Comparison of ENCODE assay signal across 18 cellular contexts in genomic region chr1:32269744-32270143, GRCh38. TPM values are rescaled to one million over a fixed set of nuclear protein-coding genes. Genes with fewer than 3 reads are reported as not detected.
A peak's percentile ranks its signal among the peaks of the same experiment; 100 is the strongest.
DNase-seq lines count a peak whose midpoint lies in the region; ATAC-seq and TF ChIP-seq lines count a peak whose summit lies in the region.
"Had no signal": no experiment of that assay in that cellular context is flagged by ENCODE, and none has a peak within 500 bp of the region (broad histone marks: within the 10 kb centered on the region; RNA-seq: fewer than 3 reads in every experiment).

No MANE protein-coding gene starts in this region.

- peaks cover 9% of the 10 kb centered on the region for H3K4me1 ChIP-seq in osteoblast (ENCODE audit: insufficient read depth, low read length)

- H3K36me3 ChIP-seq in osteoblast (ENCODE audit: insufficient read depth, low read length): no peaks in the 10 kb centered on the region
- H3K36me3 ChIP-seq: ovary, thyroid gland had no signal

- no peak for TF ChIP-seq CTCF in activated CD8-positive, alpha-beta T cell treated with anti-CD3 and anti-CD28 coated beads for 36 hours (IDR thresholded peaks at IDR 0.05)
- no peak for TF ChIP-seq CTCF in osteoblast (IDR thresholded peaks at IDR 0.05; ENCODE audit: extremely low read depth, low read depth, low read length)

- no peak overlapping the region for H3K4me3 ChIP-seq in osteoblast (ENCODE audit: insufficient read depth, low read length)
- H3K4me3 ChIP-seq: ovary, thyroid gland had no signal

- POLR2A ChIA-PET in activated CD8-positive, alpha-beta T cell treated with anti-CD3 and anti-CD28 coated beads for 36 hours (lab: Charles Lee): interaction anchor here (1.9 to 9.1 kb wide), 2 partner anchors 18 to 21 kb away, joined by 6 to 93 read pairs; partner anchors contain the start of gene LCK

- no peaks in the 10 kb centered on the region for H3K27me3 Mint-ChIP-seq in activated naive CD4-positive, alpha-beta T cell treated with anti-CD3 and anti-CD28 coated beads, Interleukin-2, amount 50 U/mL, for 24 hours
- H3K27me3 Mint-ChIP-seq in activated CD8-positive, alpha-beta T cell treated with anti-CD3 and anti-CD28 coated beads for 36 hours: no peaks in the 10 kb centered on the region
- H3K27me3 Mint-ChIP-seq: stimulated activated memory B cell treated with anti-CD40 and anti-IgM and Interleukin-4, amounts not matched to agents 10 μg/mL and 1 μg/mL and 100 μg/mL, for 72 hours had no signal

- no peak for ATAC-seq in activated CD8-positive, alpha-beta T cell treated with anti-CD3 and anti-CD28 coated beads for 36 hours
- no peak for ATAC-seq in HG03175 (IDR thresholded peaks at IDR 0.05; ENCODE audit: unreplicated experiment)
- ATAC-seq: sciatic nerve; stimulated activated memory B cell treated with anti-CD40 and anti-IgM and Interleukin-4, amounts not matched to agents 10 μg/mL and 1 μg/mL and 100 μg/mL, for 72 hours had no signal

- intact Hi-C loops in activated CD8-positive, alpha-beta T cell treated with anti-CD3 and anti-CD28 coated beads for 36 hours (cut with micrococcal nuclease): no loop called here

- H3K9me3 Mint-ChIP-seq in activated naive CD4-positive, alpha-beta T cell treated with anti-CD3 and anti-CD28 coated beads, Interleukin-2, amount 50 U/mL, for 24 hours: peaks cover 5% of the 10 kb centered on the region
- no peaks in the 10 kb centered on the region for H3K9me3 Mint-ChIP-seq in activated CD8-positive, alpha-beta T cell treated with anti-CD3 and anti-CD28 coated beads for 36 hours
- H3K9me3 Mint-ChIP-seq: H9; stimulated activated memory B cell treated with anti-CD40 and anti-IgM and Interleukin-4, amounts not matched to agents 10 μg/mL and 1 μg/mL and 100 μg/mL, for 72 hours had no signal

- H3K4me1 Mint-ChIP-seq in activated naive CD4-positive, alpha-beta T cell treated with anti-CD3 and anti-CD28 coated beads, Interleukin-2, amount 50 U/mL, for 24 hours: peaks cover 69% of the 10 kb centered on the region
- peaks cover 62% of the 10 kb centered on the region for H3K4me1 Mint-ChIP-seq in activated CD8-positive, alpha-beta T cell treated with anti-CD3 and anti-CD28 coated beads for 36 hours (ENCODE audit: low read depth)

- no peaks in the 10 kb centered on the region for H3K9me3 ChIP-seq in osteoblast (ENCODE audit: low read depth, low read length)
- H3K9me3 ChIP-seq: ovary, thyroid gland had no signal

- peaks cover 4% of the 10 kb centered on the region for H3K36me3 Mint-ChIP-seq in activated naive CD4-positive, alpha-beta T cell treated with anti-CD3 and anti-CD28 coated beads, Interleukin-2, amount 50 U/mL, for 24 hours
- peaks cover 53% of the 10 kb centered on the region for H3K36me3 Mint-ChIP-seq in activated CD8-positive, alpha-beta T cell treated with anti-CD3 and anti-CD28 coated beads for 36 hours (ENCODE audit: low read depth)

- peak overlapping the region; percentile 87 for H3K27ac Mint-ChIP-seq in activated naive CD4-positive, alpha-beta T cell treated with anti-CD3 and anti-CD28 coated beads, Interleukin-2, amount 50 U/mL, for 24 hours
- peak overlapping the region; percentile 86 for H3K27ac Mint-ChIP-seq in activated CD8-positive, alpha-beta T cell treated with anti-CD3 and anti-CD28 coated beads for 36 hours
- H3K27ac Mint-ChIP-seq: H9; stimulated activated memory B cell treated with anti-CD40 and anti-IgM and Interleukin-4, amounts not matched to agents 10 μg/mL and 1 μg/mL and 100 μg/mL, for 72 hours had no signal

- H3K27me3 ChIP-seq in osteoblast (ENCODE audit: insufficient read depth, low read length): peaks cover 22% of the 10 kb centered on the region
- H3K27me3 ChIP-seq: ovary, thyroid gland had no signal

- no peak overlapping the region for H2AFZ ChIP-seq in osteoblast (ENCODE audit: low read length)

- no peak overlapping the region for H3K4me3 Mint-ChIP-seq in activated naive CD4-positive, alpha-beta T cell treated with anti-CD3 and anti-CD28 coated beads, Interleukin-2, amount 50 U/mL, for 24 hours
- H3K4me3 Mint-ChIP-seq in activated CD8-positive, alpha-beta T cell treated with anti-CD3 and anti-CD28 coated beads for 36 hours: no peak overlapping the region
- H3K4me3 Mint-ChIP-seq: H9; stimulated activated memory B cell treated with anti-CD40 and anti-IgM and Interleukin-4, amounts not matched to agents 10 μg/mL and 1 μg/mL and 100 μg/mL, for 72 hours had no signal

- DNase-seq in activated naive CD4-positive, alpha-beta T cell (lab: John Stamatoyannopoulos, UW): no peak
- no peak for DNase-seq in activated CD8-positive, alpha-beta T cell treated with anti-CD3 and anti-CD28 coated beads for 36 hours
- peak; percentile 10 for DNase-seq in osteoblast (ENCODE audit: insufficient read length, low spot score, missing footprints)
- DNase-seq in glomerular visceral epithelial cell (ENCODE audit: extremely low spot score): no peak
- DNase-seq: aorta; central memory CD4-positive, alpha-beta T cell; erythroblast; foreskin melanocyte; H9; kidney; NCI-H1417 treated with DMSO at 0.1 percent for 48 hours; NCI-H526; ovary; thyroid gland had no signal

- H3K79me2 ChIP-seq in osteoblast (ENCODE audit: insufficient read depth, low read length): no peaks in the 10 kb centered on the region

- H3K4me2 ChIP-seq in osteoblast (ENCODE audit: insufficient read depth, low read length): no peak overlapping the region

- no peak overlapping the region for H3K27ac ChIP-seq in osteoblast (ENCODE audit: low read depth, low read length)
- H3K27ac ChIP-seq: ovary, thyroid gland had no signal

- CTCF ChIA-PET in activated CD8-positive, alpha-beta T cell treated with anti-CD3 and anti-CD28 coated beads for 36 hours (lab: Charles Lee): interaction anchor here (1.0 kb wide), 2 partner anchors 12 to 18 kb away, joined by 3 to 5 read pairs; partner anchors contain the start of gene LCK

- no peaks in the 10 kb centered on the region for H4K20me1 ChIP-seq in osteoblast (ENCODE audit: insufficient read depth, low read length)

RNA-seq across cellular contexts. Expression of gene LCK, which starts 18.7 kb away (rescaled TPM):
- total RNA-seq in activated CD8-positive, alpha-beta T cell treated with anti-CD3 and anti-CD28 coated beads for 36 hours: 100 to 1,000 TPM; 289 to 292 TPM
- 0.29 TPM in 1 of 2 replicates, not detected in the other for total RNA-seq in osteoblast

RNA-seq across cellular contexts. Expression of gene HDAC1, which starts 22.1 kb away (rescaled TPM):
- 100 to 1,000 TPM; 126 to 127 TPM for total RNA-seq in activated CD8-positive, alpha-beta T cell treated with anti-CD3 and anti-CD28 coated beads for 36 hours
- 44.5 and 46.6 TPM in 2 replicates for total RNA-seq in osteoblast

RNA-seq across cellular contexts. Expression of gene FAM167B, which starts 22.7 kb away (rescaled TPM):
- under 1 TPM; 0.38 to 0.89 TPM for total RNA-seq in activated CD8-positive, alpha-beta T cell treated with anti-CD3 and anti-CD28 coated beads for 36 hours
- 2.5 and 4.4 TPM in 2 replicates for total RNA-seq in osteoblast

RNA-seq across cellular contexts. Expression of gene EIF3I, which starts 47.5 kb away (rescaled TPM):
- 100 to 1,000 TPM; 328 to 335 TPM for total RNA-seq in activated CD8-positive, alpha-beta T cell treated with anti-CD3 and anti-CD28 coated beads for 36 hours
- total RNA-seq in osteoblast: 253 and 255 TPM in 2 replicates

RNA-seq across cellular contexts. Expression of gene TMEM234, which starts 47.6 kb away (rescaled TPM):
- 1 to 10 TPM; 6.9 to 7.7 TPM for total RNA-seq in activated CD8-positive, alpha-beta T cell treated with anti-CD3 and anti-CD28 coated beads for 36 hours
- 21.5 and 24.2 TPM in 2 replicates for total RNA-seq in osteoblast

Comparison
In these comparisons a context has a peak if more than half of its experiments do, and no peak if none do; other contexts are left out.
1. RNA of gene LCK, which starts 18.7 kb away (total RNA-seq): 289 to 292 TPM in activated CD8-positive, alpha-beta T cell treated with anti-CD3 and anti-CD28 coated beads for 36 hours; 0.29 TPM in osteoblast; every median in the first group is over 100 times any median in the second.